ENCODE assay signal across 8 cellular contexts in genomic region chr6:42028234-42029061, GRCh38. TPM values are rescaled to one million over a fixed set of nuclear protein-coding genes. Genes with fewer than 3 reads are reported as not detected.
DNase-seq lines count a peak whose midpoint lies in the region; ATAC-seq, FAIRE-seq and TF ChIP-seq lines count a peak whose summit lies in the region.

No MANE protein-coding gene starts in this region.

- intact Hi-C loops in endothelial cell of umbilical vein (cut with micrococcal nuclease) (loop anchor here (5.0 kb wide), 2 partner anchors 61 to 86 kb away; partner anchors contain the start of gene CCND3), posterior vena cava (cut with DNase I) (no loop called here)

- peak overlapping the region; percentile 10 for H2AFZ ChIP-seq in endothelial cell of umbilical vein (ENCODE audit: low read depth, low read length)

- no peak overlapping the region for H3K9ac ChIP-seq in endothelial cell of umbilical vein (replicated peaks; ENCODE audit: extremely low read depth, insufficient read depth, low read length)

- no peaks in the 10 kb centered on the region for H3K27me3 ChIP-seq in endothelial cell of umbilical vein (ENCODE audit: control insufficient read depth in 2 of 2, insufficient read depth in 2 of 2, low read length in 2 of 2)

- no peaks in the 10 kb centered on the region for H4K20me1 ChIP-seq in endothelial cell of umbilical vein (replicated peaks; ENCODE audit: control insufficient read depth, extremely low read depth, insufficient read depth, low read length)

- no peak for ATAC-seq in GM21526 (IDR thresholded peaks at IDR 0.05; ENCODE audit: low FRiP score, unreplicated experiment)

- CTCF ChIA-PET in endothelial cell of umbilical vein (lab: Charles Lee), result interaction anchor here (0.6 to 3.0 kb wide), 19 partner anchors 12 to 519 kb away, joined by 3 to 12 read pairs (median 4); partner anchors contain the start of genes BYSL, MED20, TAF8 and TOMM6

- POLR2A ChIA-PET in endothelial cell of umbilical vein (lab: Charles Lee), result interaction anchor here (0.6 to 0.7 kb wide), 3 partner anchors 15 to 288 kb away, joined by 3 read pairs; no protein-coding TSS in a partner anchor

- DNase-seq in HCEC 1CT (peak; percentile 43), RKO (ENCODE audit: low spot score) (peak; percentile 64), endothelial cell of umbilical vein (ENCODE audit: low read depth, low spot score) (peak; percentile 62), posterior vena cava (ENCODE audit: low spot score) (peak; percentile 83), NCI-H187 (lab: John Stamatoyannopoulos, UW) (no peak), NCI-H1092 treated with DMSO at 0.1 percent for 48 hours (lab: John Stamatoyannopoulos, UW) (no peak)
- DNase-seq in activated CD4-positive, alpha-beta T cell treated with anti-CD3 and anti-CD28 coated beads, Interleukin-2, amount 50 U/mL, for 1 hour, result no peak

- dilution Hi-C loops in endothelial cell of umbilical vein (cut with MboI; ENCODE audit: extremely low pct_ligation_motif_present, low sequenced_read_pairs), result no loop called here

- BruUV-seq in endothelial cell of umbilical vein (replicated peaks; lab: Mats Ljungman, UMichigan), result TSS peak; percentile 50

- H3K27ac ChIP-seq in endothelial cell of umbilical vein (ENCODE audit: insufficient read depth, low read depth, low read length), result peak overlapping the region; percentile 34

- no peaks in the 10 kb centered on the region for H3K9me3 ChIP-seq in endothelial cell of umbilical vein (replicated peaks; ENCODE audit: control insufficient read depth, insufficient read depth, low read length)

- no peak for TF ChIP-seq CTCF in endothelial cell of umbilical vein (IDR thresholded peaks at IDR 0.05; ENCODE audit: extremely low read depth in 1 of 2, insufficient read depth in 1 of 2, low read depth in 1 of 2, low read length in 2 of 2)

- H3K4me3 ChIP-seq in endothelial cell of umbilical vein (replicated peaks in 1 of 3; ENCODE audit: insufficient read depth in 1 of 3, low read depth in 1 of 3, low read length in 3 of 3), result no peak overlapping the region

- no peak overlapping the region for H3K4me2 ChIP-seq in endothelial cell of umbilical vein (ENCODE audit: insufficient read depth, low read length)

- TF ChIP-seq POLR2A in endothelial cell of umbilical vein (IDR thresholded peaks at IDR 0.05; ENCODE audit: low read depth, low read length), result no peak

- peak; percentile 98 for FAIRE-seq in endothelial cell of umbilical vein (lab: Jason Lieb, UNC)

- peaks cover 10% of the 10 kb centered on the region for H3K4me1 ChIP-seq in endothelial cell of umbilical vein (ENCODE audit: control insufficient read depth, extremely low read depth, insufficient read depth, low read length)

- H3K79me2 ChIP-seq in endothelial cell of umbilical vein (ENCODE audit: control insufficient read depth, insufficient read depth, low read length), result no peaks in the 10 kb centered on the region

- no peaks in the 10 kb centered on the region for H3K36me3 ChIP-seq in endothelial cell of umbilical vein (ENCODE audit: control insufficient read depth in 2 of 2, extremely low read depth in 1 of 2, insufficient read depth in 2 of 2, low read length in 2 of 2)

- H3K9me1 ChIP-seq in endothelial cell of umbilical vein (replicated peaks; ENCODE audit: control insufficient read depth, extremely low read depth, insufficient read depth, low read length), result no peaks in the 10 kb centered on the region

TF ChIP-seq in endothelial cell of umbilical vein, 7 proteins besides CTCF, POLR2A, EP300 and RAD21:
- no peak for TF ChIP-seq MYC (IDR thresholded peaks at IDR 0.05; ENCODE audit: low read depth, low read length)
- peak; percentile 40 for TF ChIP-seq GATA2 (IDR thresholded peaks at IDR 0.05; ENCODE audit: insufficient read depth, insufficient read length, low read depth, low read length)
- TF ChIP-seq MAX (IDR thresholded peaks at IDR 0.05; ENCODE audit: insufficient read depth, insufficient read length), result no peak
- peak; percentile 27 for TF ChIP-seq POLR2AphosphoS5 (IDR thresholded peaks at IDR 0.05; ENCODE audit: insufficient read depth, low read depth, low read length)
- TF ChIP-seq EZH2 (IDR thresholded peaks at IDR 0.05; ENCODE audit: borderline replicate concordance, low read depth, low read length, severe bottlenecking), result no peak
- peak; percentile 76 for TF ChIP-seq FOS (IDR thresholded peaks at IDR 0.05; ENCODE audit: borderline replicate concordance, insufficient read depth, low read length)
- peak; percentile 68 for TF ChIP-seq JUN (IDR thresholded peaks at IDR 0.05; ENCODE audit: borderline replicate concordance, insufficient read depth, insufficient read length, low read depth)

RNA-seq across cellular contexts. Expression of gene TAF8, which starts 21.9 kb away (rescaled TPM):
- total RNA-seq in endothelial cell of umbilical vein, result 32.4 and 32.9 TPM in 2 replicates
- 45.4 and 49.8 TPM in 2 replicates for polyA plus RNA-seq in endothelial cell of umbilical vein
- polyA plus RNA-seq in endothelial cell of umbilical vein (2011; cell fraction: cytosol; rRNA removed), result 45.1 and 47.3 TPM in 2 replicates
- polyA plus RNA-seq in endothelial cell of umbilical vein (2011; cell fraction: nucleus; rRNA removed), result 41.5 and 43.5 TPM in 2 replicates
- 14.6 and 18.3 TPM in 2 replicates for polyA plus RNA-seq in endothelial cell of umbilical vein (2012)
- polyA minus RNA-seq in endothelial cell of umbilical vein, result 68.3 and 98.7 TPM in 2 replicates
- polyA minus RNA-seq in endothelial cell of umbilical vein (2011; cell fraction: cytosol; rRNA and poly(A)+ RNA removed), result 11.0 TPM
- polyA minus RNA-seq in endothelial cell of umbilical vein (2011; cell fraction: nucleus; rRNA and poly(A)+ RNA removed), result 36.4 and 40.0 TPM in 2 replicates
- 10 to 100 TPM; 16.6 to 18.6 TPM for total RNA-seq in posterior vena cava

Comparison
In these comparisons a context has a peak if more than half of its experiments do, and no peak if none do; other contexts are left out.
1. DNase-seq: peak in HCEC 1CT (single experiment), RKO (single experiment), endothelial cell of umbilical vein (single experiment) and posterior vena cava (single experiment); none in activated CD4-positive, alpha-beta T cell treated with anti-CD3 and anti-CD28 coated beads, Interleukin-2, amount 50 U/mL, for 1 hour (single experiment), NCI-H187 (0 of 2) and NCI-H1092 treated with DMSO at 0.1 percent for 48 hours (single experiment).